Comparison of ENCODE assay signal across 2 cellular contexts in the genomic region with DNA sequence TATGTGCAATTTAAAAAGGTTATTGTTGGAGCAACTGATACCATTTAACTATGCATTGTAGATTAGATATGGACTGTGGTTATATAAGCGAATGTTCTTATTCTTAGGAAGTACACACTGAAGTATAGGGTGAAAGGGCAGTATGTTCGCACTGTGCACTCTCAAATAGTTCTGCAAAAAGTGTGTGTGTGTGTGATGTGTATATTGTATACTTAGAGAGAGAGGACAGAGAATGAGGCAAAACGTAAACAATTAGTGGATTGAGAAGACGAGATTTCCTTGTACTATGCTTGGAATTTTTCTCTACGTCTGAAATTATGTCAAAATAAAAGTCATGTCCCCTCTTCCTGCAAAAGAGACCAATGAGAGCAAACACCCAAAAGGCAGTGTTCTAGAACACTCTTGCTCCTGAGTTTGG.
TF ChIP-seq lines count a peak whose summit lies in the region.

No MANE protein-coding gene starts in this region.

TF ChIP-seq in HepG2, 621 proteins besides CTCF, POLR2A, EP300 and RAD21:
- TF ChIP-seq TAF1 (CRISPR knock-in tag; IDR thresholded peaks at IDR 0.05) = no peak
- TF ChIP-seq, protein P1, sequence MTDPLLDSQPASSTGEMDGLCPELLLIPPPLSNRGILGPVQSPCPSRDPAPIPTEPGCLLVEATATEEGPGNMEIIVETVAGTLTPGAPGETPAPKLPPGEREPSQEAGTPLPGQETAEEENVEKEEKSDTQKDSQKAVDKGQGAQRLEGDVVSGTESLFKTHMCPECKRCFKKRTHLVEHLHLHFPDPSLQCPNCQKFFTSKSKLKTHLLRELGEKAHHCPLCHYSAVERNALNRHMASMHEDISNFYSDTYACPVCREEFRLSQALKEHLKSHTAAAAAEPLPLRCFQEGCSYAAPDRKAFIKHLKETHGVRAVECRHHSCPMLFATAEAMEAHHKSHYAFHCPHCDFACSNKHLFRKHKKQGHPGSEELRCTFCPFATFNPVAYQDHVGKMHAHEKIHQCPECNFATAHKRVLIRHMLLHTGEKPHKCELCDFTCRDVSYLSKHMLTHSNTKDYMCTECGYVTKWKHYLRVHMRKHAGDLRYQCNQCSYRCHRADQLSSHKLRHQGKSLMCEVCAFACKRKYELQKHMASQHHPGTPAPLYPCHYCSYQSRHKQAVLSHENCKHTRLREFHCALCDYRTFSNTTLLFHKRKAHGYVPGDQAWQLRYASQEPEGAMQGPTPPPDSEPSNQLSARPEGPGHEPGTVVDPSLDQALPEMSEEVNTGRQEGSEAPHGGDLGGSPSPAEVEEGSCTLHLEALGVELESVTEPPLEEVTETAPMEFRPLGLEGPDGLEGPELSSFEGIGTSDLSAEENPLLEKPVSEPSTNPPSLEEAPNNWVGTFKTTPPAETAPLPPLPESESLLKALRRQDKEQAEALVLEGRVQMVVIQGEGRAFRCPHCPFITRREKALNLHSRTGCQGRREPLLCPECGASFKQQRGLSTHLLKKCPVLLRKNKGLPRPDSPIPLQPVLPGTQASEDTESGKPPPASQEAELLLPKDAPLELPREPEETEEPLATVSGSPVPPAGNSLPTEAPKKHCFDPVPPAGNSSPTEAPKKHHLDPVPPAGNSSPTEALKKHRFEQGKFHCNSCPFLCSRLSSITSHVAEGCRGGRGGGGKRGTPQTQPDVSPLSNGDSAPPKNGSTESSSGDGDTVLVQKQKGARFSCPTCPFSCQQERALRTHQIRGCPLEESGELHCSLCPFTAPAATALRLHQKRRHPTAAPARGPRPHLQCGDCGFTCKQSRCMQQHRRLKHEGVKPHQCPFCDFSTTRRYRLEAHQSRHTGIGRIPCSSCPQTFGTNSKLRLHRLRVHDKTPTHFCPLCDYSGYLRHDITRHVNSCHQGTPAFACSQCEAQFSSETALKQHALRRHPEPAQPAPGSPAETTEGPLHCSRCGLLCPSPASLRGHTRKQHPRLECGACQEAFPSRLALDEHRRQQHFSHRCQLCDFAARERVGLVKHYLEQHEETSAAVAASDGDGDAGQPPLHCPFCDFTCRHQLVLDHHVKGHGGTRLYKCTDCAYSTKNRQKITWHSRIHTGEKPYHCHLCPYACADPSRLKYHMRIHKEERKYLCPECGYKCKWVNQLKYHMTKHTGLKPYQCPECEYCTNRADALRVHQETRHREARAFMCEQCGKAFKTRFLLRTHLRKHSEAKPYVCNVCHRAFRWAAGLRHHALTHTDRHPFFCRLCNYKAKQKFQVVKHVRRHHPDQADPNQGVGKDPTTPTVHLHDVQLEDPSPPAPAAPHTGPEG (CRISPR knock-in tag; IDR thresholded peaks at IDR 0.05) = no peak
- TF ChIP-seq ZNF383 (CRISPR knock-in tag; IDR thresholded peaks at IDR 0.05; ENCODE audit: borderline replicate concordance) = no peak
- peak; percentile 71 for TF ChIP-seq GFI1 (CRISPR knock-in tag; IDR thresholded peaks at IDR 0.05; ENCODE audit: borderline replicate concordance)
- TF ChIP-seq KAT8 (CRISPR knock-in tag; IDR thresholded peaks at IDR 0.05) = no peak

TF ChIP-seq in liver, 16 proteins besides CTCF, POLR2A, EP300 and RAD21:
- TF ChIP-seq NR2F2 (IDR thresholded peaks at IDR 0.05) (peak; percentile 37), RXRA (IDR thresholded peaks at IDR 0.05) (no peak), FOXA2 (IDR thresholded peaks at IDR 0.05) (no peak)
